In the genomic region with DNA sequence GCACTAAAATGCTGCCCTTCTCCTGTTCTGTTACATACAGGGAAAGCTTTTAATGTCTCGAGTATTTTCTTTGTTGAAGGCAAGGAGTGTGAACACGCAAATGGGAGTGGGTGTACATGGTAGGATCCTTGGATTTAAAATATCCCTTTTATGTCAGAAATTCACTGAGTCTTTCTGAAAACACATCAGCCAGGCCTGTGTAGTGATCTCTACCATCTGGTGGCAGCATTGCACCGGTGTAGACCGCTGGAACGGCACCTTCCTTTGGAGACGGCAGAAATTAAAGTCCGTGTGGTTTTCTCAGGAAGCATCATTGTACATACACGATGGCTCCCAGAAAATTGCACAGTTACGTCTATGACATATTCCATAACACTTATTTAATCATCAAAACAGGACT, we compare ENCODE assay signal across 8 cellular contexts.
DNase-seq lines count a peak whose midpoint lies in the region; ATAC-seq and TF ChIP-seq lines count a peak whose summit lies in the region.

No MANE protein-coding gene starts in this region.

- TF ChIP-seq CTCF in tibial nerve (IDR thresholded peaks at IDR 0.05) = peak in 4 of 5 experiments; percentile 13 to 47 (median 32)
- TF ChIP-seq CTCF in spleen (IDR thresholded peaks at IDR 0.05 in 8 of 11, conservative IDR thresholded peaks at IDR 0.05 in 3 of 11) = peak in 5 of 11 experiments; percentile 31 to 49 (median 33)

- ATAC-seq in esophagus mucosa = peak; percentile 29
- ATAC-seq in GM19397 (IDR thresholded peaks at IDR 0.05; ENCODE audit: unreplicated experiment) = no peak

- no peaks in the 10 kb centered on the region for H3K36me3 Mint-ChIP-seq in immature natural killer cell

- H3K36me3 ChIP-seq in H7 (replicated peaks; ENCODE audit: control insufficient read depth, insufficient read depth, low read length) (no peaks in the 10 kb centered on the region), tibial nerve (no peaks in the 10 kb centered on the region), spleen (no peaks in the 10 kb centered on the region)

- no peaks in the 10 kb centered on the region for H3K27me3 ChIP-seq in H7 (ENCODE audit: control insufficient read depth, insufficient read depth, low read length)
- H3K27me3 ChIP-seq in tibial nerve = no peaks in the 10 kb centered on the region
- peaks cover 0 to 20% (median 0%) of the 10 kb centered on the region in 7 donors for H3K27me3 ChIP-seq in spleen (replicated peaks in 1 of 7)

- DNase-seq in AG08395 (ENCODE audit: low spot score) (peak; percentile 5), H7 (peak; percentile 38), NCI-H510A treated with DMSO at 0.1 percent for 48 hours (lab: John Stamatoyannopoulos, UW) (peak; percentile 93), tibial nerve (ENCODE audit: low spot score in 2 of 2) (peak in 1 of 2 donors; percentile 31), immature natural killer cell (no peak), spleen (no peak)

- H3K9me3 ChIP-seq in tibial nerve (no peaks in the 10 kb centered on the region), spleen (no peaks in the 10 kb centered on the region)

- TF ChIP-seq POLR2A in tibial nerve (IDR thresholded peaks at IDR 0.05) (no peak), spleen (IDR thresholded peaks at IDR 0.05) (no peak)

- intact Hi-C loops in spleen (cut with DNase I; ENCODE audit: low total_unique reads) = no loop called here

- no peak overlapping the region for H3K27ac ChIP-seq in tibial nerve
- no peak overlapping the region for H3K27ac ChIP-seq in spleen

- peaks cover 0 to 2% (median 0%) of the 10 kb centered on the region in 6 donors for H3K9me3 Mint-ChIP-seq in immature natural killer cell

- no peak overlapping the region for H3K4me3 Mint-ChIP-seq in immature natural killer cell

- no peak for TF ChIP-seq EP300 in tibial nerve (IDR thresholded peaks at IDR 0.05)

- peaks cover 2 to 18% (median 6%) of the 10 kb centered on the region in 3 donors for H3K27me3 Mint-ChIP-seq in immature natural killer cell (ENCODE audit: low read depth in 3 of 3)

- 11 to 14% methylated on average over 9 of the region's 9 CpGs for WGBS in tibial nerve, 2 donors
- WGBS in spleen, 5 donors = 9 to 13% (median 10%) methylated on average over 9 of the region's 9 CpGs

- H3K4me1 ChIP-seq in tibial nerve = no peaks in the 10 kb centered on the region
- peaks cover 0 to 8% (median 0%) of the 10 kb centered on the region in 6 donors for H3K4me1 ChIP-seq in spleen

- H3K4me3 ChIP-seq in H7 (ENCODE audit: insufficient read depth, low read depth, low read length) (no peak overlapping the region), tibial nerve (no peak overlapping the region), spleen (no peak overlapping the region)

- no peaks in the 10 kb centered on the region for H3K4me1 Mint-ChIP-seq in immature natural killer cell

- H3K27ac Mint-ChIP-seq in immature natural killer cell = no peak overlapping the region

Comparison
In these comparisons a context has a peak if more than half of its experiments do, and no peak if none do; other contexts are left out.
1. DNase-seq: peak in AG08395 (single experiment), H7 (single experiment) and NCI-H510A treated with DMSO at 0.1 percent for 48 hours (single experiment); none in immature natural killer cell (0 of 3) and spleen (single experiment).